27 cellular contexts compared by ENCODE assay signal in the genomic region with DNA sequence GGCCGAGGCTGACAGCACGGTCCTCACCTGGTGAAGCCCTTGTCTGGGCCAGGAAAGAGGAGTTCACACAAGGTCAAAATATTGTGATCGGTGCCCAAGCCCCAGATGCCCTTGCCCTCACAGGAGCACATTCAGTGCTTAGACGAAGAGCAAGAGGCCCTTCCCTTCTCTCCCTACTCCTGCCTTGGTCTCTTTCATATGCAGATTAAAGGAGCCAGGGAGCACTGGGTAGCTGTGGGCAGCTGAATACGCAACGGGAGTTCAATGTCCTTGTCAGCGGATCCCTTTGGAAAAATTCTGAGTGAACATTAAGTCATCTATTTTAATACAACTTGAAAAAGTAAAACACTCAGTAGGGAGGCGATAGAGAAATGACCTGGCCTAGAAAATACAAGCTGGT.
DNase-seq lines count a peak whose midpoint lies in the region; TF ChIP-seq lines count a peak whose summit lies in the region.
"Had no signal": no experiment of that assay in that cellular context is flagged by ENCODE, and none has a peak within 500 bp of the region (broad histone marks: within the 10 kb centered on the region; RNA-seq: fewer than 3 reads in every experiment).

No MANE protein-coding gene starts in this region.

- DNase-seq in NCI-H345 (lab: John Stamatoyannopoulos, UW) (peak; percentile 15), NCI-H345 treated with DMSO at 0.1 percent for 48 hours (lab: John Stamatoyannopoulos, UW; ENCODE audit: unreplicated experiment) (no peak), NT2/D1 (ENCODE audit: low read depth, low spot score) (peak; percentile 52), iPS DF 19.7 (ENCODE audit: low read depth, low spot score) (peak; percentile 20), NCI-H1417 (lab: John Stamatoyannopoulos, UW) (no peak), GM13976 (ENCODE audit: low spot score) (no peak)
- no peak for DNase-seq in activated naive CD4-positive, alpha-beta T cell treated with anti-CD3 and anti-CD28 coated beads for 36 hours
- DNase-seq: CD8-positive, alpha-beta T cell; DMS 273 treated with DMSO at 0.1 percent for 48 hours; DMS79; EL; GDM1; IMR-90; KG1; MM.1S; NCI-H1694; NCI-H2029 treated with DMSO at 0.1 percent for 48 hours; NCI-H524; NCI-H82; NK-92 treated with Interleukin-12 subunit alpha and Interleukin-12 subunit beta, amount 100 ng/mL, for 24 hours; PC-9; RPMI8226; SIG-M5; SW 1271 had no signal

- H3K9ac ChIP-seq in NT2/D1 (ENCODE audit: insufficient read length, low read depth) = no peak overlapping the region

- no peak overlapping the region for H3K27ac Mint-ChIP-seq in activated naive CD4-positive, alpha-beta T cell treated with anti-CD3 and anti-CD28 coated beads for 36 hours
- H3K27ac Mint-ChIP-seq: B cell; CD8-positive, alpha-beta T cell had no signal

- H3K9me3 Mint-ChIP-seq in activated naive CD4-positive, alpha-beta T cell treated with anti-CD3 and anti-CD28 coated beads for 36 hours = peaks cover 2% of the 10 kb centered on the region
- H3K9me3 Mint-ChIP-seq: CD8-positive, alpha-beta T cell had no signal

- H3K36me3 Mint-ChIP-seq in activated naive CD4-positive, alpha-beta T cell treated with anti-CD3 and anti-CD28 coated beads for 36 hours (ENCODE audit: low read depth) = no peaks in the 10 kb centered on the region
- H3K36me3 Mint-ChIP-seq: CD8-positive, alpha-beta T cell had no signal

- H3K36me3 ChIP-seq in NT2/D1 (ENCODE audit: insufficient read depth, insufficient read length, low read length) = no peaks in the 10 kb centered on the region

- no peaks in the 10 kb centered on the region for H3K4me1 Mint-ChIP-seq in activated naive CD4-positive, alpha-beta T cell treated with anti-CD3 and anti-CD28 coated beads for 36 hours (ENCODE audit: low read depth)
- H3K4me1 Mint-ChIP-seq: B cell had no signal

- H3K4me3 Mint-ChIP-seq in activated naive CD4-positive, alpha-beta T cell treated with anti-CD3 and anti-CD28 coated beads for 36 hours = no peak overlapping the region
- H3K4me3 Mint-ChIP-seq: B cell; CD8-positive, alpha-beta T cell had no signal

- H3K4me1 ChIP-seq in NT2/D1 (ENCODE audit: insufficient read depth, insufficient read length) = no peaks in the 10 kb centered on the region

- in situ Hi-C loops in GM13976 (cut with MboI; ENCODE audit: low sequenced_read_pairs, unreplicated experiment) = no loop called here

- H3K9me3 ChIP-seq in NT2/D1 (ENCODE audit: insufficient read depth, low read length) = peaks cover 7% of the 10 kb centered on the region; the same call in 1 of the 2 replicates

- H3K4me3 ChIP-seq in NT2/D1 (ENCODE audit: insufficient read length, low read depth) = no peak overlapping the region
- H3K4me3 ChIP-seq: GM12878, PC-9, SK-N-MC had no signal

- H3K27me3 Mint-ChIP-seq in activated naive CD4-positive, alpha-beta T cell treated with anti-CD3 and anti-CD28 coated beads for 36 hours (ENCODE audit: low read depth) = no peaks in the 10 kb centered on the region
- H3K27me3 Mint-ChIP-seq: B cell had no signal

- CTCF ChIA-PET in activated naive CD4-positive, alpha-beta T cell treated with anti-CD3 and anti-CD28 coated beads for 36 hours (lab: Charles Lee) = no interaction called here

- no peak for TF ChIP-seq CTCF in GM13976 (IDR thresholded peaks at IDR 0.05; ENCODE audit: borderline replicate concordance, control extremely low read depth, extremely low read depth, insufficient read depth, missing control alignments)

- intact Hi-C loops in activated naive CD4-positive, alpha-beta T cell treated with anti-CD3 and anti-CD28 coated beads for 36 hours (cut with micrococcal nuclease) = no loop called here

- H3K27me3 ChIP-seq in NT2/D1 (ENCODE audit: insufficient read depth, insufficient read length) = no peaks in the 10 kb centered on the region

Comparison
In these comparisons a context has a peak if more than half of its experiments do, and no peak if none do; other contexts are left out.
1. DNase-seq: peak in NCI-H345 (single experiment), NT2/D1 (single experiment) and iPS DF 19.7 (single experiment); none in NCI-H345 treated with DMSO at 0.1 percent for 48 hours (single experiment), NCI-H1417 (0 of 3), GM13976 (single experiment) and activated naive CD4-positive, alpha-beta T cell treated with anti-CD3 and anti-CD28 coated beads for 36 hours (single experiment).